In the genomic region with DNA sequence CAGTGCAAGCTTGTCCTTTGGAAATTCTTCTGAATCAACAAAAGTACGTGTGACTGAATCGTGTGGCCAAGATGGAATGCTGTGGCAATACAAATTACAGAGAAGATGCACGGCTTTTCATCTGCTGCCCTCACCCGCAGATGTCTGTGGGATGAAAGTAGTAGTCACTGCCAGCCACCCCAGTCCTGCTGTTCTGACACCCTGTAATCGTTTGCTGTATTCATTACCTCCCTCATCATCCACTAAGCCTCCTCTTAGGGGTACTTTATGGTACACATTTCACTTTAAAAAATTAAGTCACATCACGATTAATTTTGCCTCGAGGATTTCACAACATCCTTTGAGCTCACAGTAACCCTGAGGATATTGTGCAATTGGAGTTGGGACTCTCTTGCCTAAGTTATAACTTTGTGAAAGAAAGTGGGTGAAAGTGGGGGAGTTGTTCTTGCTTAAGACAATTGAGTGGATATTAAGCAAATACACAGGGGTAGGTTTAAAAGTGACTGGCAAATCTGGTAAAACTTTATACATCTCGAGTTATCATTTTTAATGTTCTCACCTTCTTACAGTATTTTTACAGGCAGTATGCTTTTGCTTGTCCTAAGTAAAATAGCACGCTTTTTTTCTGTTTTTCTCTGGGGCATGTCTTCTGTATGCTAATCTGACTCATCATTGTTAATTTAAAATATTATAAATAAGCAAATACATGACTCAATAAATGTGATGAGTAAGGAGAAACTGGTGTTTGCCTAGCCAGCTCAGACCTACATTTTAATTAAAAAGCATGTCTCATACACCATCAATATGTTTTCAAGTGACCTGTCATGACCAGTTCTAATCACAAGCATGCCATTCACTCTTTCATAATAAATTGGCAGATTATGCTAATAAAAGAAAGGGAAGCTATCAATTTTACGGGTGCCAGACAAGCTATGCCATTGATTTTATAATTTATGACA, we compare ENCODE assay signal across 2 cellular contexts.
TF ChIP-seq lines count a peak whose summit lies in the region.

No MANE protein-coding gene starts in this region.

TF ChIP-seq in GM23338, 12 proteins besides CTCF, POLR2A, EP300 and RAD21 (continued from another document and continues in another):
- TF ChIP-seq, protein P1, sequence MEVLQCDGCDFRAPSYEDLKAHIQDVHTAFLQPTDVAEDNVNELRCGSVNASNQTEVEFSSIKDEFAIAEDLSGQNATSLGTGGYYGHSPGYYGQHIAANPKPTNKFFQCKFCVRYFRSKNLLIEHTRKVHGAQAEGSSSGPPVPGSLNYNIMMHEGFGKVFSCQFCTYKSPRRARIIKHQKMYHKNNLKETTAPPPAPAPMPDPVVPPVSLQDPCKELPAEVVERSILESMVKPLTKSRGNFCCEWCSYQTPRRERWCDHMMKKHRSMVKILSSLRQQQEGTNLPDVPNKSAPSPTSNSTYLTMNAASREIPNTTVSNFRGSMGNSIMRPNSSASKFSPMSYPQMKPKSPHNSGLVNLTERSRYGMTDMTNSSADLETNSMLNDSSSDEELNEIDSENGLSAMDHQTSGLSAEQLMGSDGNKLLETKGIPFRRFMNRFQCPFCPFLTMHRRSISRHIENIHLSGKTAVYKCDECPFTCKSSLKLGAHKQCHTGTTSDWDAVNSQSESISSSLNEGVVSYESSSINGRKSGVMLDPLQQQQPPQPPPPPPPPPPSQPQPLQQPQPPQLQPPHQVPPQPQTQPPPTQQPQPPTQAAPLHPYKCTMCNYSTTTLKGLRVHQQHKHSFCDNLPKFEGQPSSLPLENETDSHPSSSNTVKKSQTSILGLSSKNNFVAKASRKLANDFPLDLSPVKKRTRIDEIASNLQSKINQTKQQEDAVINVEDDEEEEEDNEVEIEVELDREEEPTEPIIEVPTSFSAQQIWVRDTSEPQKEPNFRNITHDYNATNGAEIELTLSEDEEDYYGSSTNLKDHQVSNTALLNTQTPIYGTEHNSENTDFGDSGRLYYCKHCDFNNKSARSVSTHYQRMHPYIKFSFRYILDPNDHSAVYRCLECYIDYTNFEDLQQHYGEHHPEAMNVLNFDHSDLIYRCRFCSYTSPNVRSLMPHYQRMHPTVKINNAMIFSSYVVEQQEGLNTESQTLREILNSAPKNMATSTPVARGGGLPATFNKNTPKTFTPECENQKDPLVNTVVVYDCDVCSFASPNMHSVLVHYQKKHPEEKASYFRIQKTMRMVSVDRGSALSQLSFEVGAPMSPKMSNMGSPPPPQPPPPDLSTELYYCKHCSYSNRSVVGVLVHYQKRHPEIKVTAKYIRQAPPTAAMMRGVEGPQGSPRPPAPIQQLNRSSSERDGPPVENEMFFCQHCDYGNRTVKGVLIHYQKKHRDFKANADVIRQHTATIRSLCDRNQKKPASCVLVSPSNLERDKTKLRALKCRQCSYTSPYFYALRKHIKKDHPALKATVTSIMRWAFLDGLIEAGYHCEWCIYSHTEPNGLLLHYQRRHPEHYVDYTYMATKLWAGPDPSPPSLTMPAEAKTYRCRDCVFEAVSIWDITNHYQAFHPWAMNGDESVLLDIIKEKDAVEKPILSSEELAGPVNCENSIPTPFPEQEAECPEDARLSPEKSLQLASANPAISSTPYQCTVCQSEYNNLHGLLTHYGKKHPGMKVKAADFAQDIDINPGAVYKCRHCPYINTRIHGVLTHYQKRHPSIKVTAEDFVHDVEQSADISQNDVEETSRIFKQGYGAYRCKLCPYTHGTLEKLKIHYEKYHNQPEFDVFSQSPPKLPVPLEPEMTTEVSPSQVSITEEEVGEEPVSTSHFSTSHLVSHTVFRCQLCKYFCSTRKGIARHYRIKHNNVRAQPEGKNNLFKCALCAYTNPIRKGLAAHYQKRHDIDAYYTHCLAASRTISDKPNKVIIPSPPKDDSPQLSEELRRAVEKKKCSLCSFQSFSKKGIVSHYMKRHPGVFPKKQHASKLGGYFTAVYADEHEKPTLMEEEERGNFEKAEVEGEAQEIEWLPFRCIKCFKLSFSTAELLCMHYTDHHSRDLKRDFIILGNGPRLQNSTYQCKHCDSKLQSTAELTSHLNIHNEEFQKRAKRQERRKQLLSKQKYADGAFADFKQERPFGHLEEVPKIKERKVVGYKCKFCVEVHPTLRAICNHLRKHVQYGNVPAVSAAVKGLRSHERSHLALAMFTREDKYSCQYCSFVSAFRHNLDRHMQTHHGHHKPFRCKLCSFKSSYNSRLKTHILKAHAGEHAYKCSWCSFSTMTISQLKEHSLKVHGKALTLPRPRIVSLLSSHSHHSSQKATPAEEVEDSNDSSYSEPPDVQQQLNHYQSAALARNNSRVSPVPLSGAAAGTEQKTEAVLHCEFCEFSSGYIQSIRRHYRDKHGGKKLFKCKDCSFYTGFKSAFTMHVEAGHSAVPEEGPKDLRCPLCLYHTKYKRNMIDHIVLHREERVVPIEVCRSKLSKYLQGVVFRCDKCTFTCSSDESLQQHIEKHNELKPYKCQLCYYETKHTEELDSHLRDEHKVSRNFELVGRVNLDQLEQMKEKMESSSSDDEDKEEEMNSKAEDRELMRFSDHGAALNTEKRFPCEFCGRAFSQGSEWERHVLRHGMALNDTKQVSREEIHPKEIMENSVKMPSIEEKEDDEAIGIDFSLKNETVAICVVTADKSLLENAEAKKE (CRISPR knock-in tag; IDR thresholded peaks at IDR 0.05) = no peak
- TF ChIP-seq, protein P2, sequence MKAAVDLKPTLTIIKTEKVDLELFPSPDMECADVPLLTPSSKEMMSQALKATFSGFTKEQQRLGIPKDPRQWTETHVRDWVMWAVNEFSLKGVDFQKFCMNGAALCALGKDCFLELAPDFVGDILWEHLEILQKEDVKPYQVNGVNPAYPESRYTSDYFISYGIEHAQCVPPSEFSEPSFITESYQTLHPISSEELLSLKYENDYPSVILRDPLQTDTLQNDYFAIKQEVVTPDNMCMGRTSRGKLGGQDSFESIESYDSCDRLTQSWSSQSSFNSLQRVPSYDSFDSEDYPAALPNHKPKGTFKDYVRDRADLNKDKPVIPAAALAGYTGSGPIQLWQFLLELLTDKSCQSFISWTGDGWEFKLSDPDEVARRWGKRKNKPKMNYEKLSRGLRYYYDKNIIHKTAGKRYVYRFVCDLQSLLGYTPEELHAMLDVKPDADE (IDR thresholded peaks at IDR 0.05) = no peak
- TF ChIP-seq NANOG (IDR thresholded peaks at IDR 0.05; ENCODE audit: borderline replicate concordance) (no peak), EZH2phosphoT487 (IDR thresholded peaks at IDR 0.05; ENCODE audit: unreplicated experiment) (no peak), ZNF331 (CRISPR knock-in tag; IDR thresholded peaks at IDR 0.05; ENCODE audit: low read depth) (no peak), CREB1 (CRISPR knock-in tag; IDR thresholded peaks at IDR 0.05; ENCODE audit: low read depth) (no peak)

TF ChIP-seq in SK-N-SH, 30 proteins besides CTCF, POLR2A, EP300 and RAD21 (continued from another document):
- TF ChIP-seq, protein P3, sequence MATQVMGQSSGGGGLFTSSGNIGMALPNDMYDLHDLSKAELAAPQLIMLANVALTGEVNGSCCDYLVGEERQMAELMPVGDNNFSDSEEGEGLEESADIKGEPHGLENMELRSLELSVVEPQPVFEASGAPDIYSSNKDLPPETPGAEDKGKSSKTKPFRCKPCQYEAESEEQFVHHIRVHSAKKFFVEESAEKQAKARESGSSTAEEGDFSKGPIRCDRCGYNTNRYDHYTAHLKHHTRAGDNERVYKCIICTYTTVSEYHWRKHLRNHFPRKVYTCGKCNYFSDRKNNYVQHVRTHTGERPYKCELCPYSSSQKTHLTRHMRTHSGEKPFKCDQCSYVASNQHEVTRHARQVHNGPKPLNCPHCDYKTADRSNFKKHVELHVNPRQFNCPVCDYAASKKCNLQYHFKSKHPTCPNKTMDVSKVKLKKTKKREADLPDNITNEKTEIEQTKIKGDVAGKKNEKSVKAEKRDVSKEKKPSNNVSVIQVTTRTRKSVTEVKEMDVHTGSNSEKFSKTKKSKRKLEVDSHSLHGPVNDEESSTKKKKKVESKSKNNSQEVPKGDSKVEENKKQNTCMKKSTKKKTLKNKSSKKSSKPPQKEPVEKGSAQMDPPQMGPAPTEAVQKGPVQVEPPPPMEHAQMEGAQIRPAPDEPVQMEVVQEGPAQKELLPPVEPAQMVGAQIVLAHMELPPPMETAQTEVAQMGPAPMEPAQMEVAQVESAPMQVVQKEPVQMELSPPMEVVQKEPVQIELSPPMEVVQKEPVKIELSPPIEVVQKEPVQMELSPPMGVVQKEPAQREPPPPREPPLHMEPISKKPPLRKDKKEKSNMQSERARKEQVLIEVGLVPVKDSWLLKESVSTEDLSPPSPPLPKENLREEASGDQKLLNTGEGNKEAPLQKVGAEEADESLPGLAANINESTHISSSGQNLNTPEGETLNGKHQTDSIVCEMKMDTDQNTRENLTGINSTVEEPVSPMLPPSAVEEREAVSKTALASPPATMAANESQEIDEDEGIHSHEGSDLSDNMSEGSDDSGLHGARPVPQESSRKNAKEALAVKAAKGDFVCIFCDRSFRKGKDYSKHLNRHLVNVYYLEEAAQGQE (IDR thresholded peaks at IDR 0.05; ENCODE audit: low read depth, low read length) = no peak
- TF ChIP-seq JUND (IDR thresholded peaks at IDR 0.05) (peak; percentile 55), RXRA (IDR thresholded peaks at IDR 0.05; ENCODE audit: borderline replicate concordance, low read depth) (0 out of 2 replicates have a peak, but pooled peaks have one; percentile 20), NFIC (IDR thresholded peaks at IDR 0.05; ENCODE audit: borderline replicate concordance) (peak; percentile 49; the same call in 1 of the 2 replicates), SIN3A (IDR thresholded peaks at IDR 0.05; ENCODE audit: borderline replicate concordance, low read depth, low read length) (no peak), FOXM1 (IDR thresholded peaks at IDR 0.05; ENCODE audit: low read depth) (0 out of 2 replicates have a peak, but pooled peaks have one; percentile 23), NRF1 (IDR thresholded peaks at IDR 0.05; ENCODE audit: low read depth, low read length) (no peak), RFX5 (IDR thresholded peaks at IDR 0.05; ENCODE audit: low read length) (no peak), TEAD4 (IDR thresholded peaks at IDR 0.05; ENCODE audit: borderline replicate concordance, insufficient read depth) (0 out of 2 replicates have a peak, but pooled peaks have one; percentile 33), TCF12 (IDR thresholded peaks at IDR 0.05) (peak; percentile 50), YY1 (IDR thresholded peaks at IDR 0.05; ENCODE audit: low read depth) (no peak), GABPA (IDR thresholded peaks at IDR 0.05; ENCODE audit: low read depth) (no peak), POLR2AphosphoS5 (IDR thresholded peaks at IDR 0.05; ENCODE audit: low read depth, low read length) (peak; percentile 15; the same call in 1 of the 2 replicates), MXI1 (IDR thresholded peaks at IDR 0.05; ENCODE audit: low read depth, low read length) (no peak), FOSL2 (IDR thresholded peaks at IDR 0.05; ENCODE audit: borderline replicate concordance, low read depth) (peak; percentile 66), GATA2 (CRISPR knock-in tag; IDR thresholded peaks at IDR 0.05) (no peak), ELF1 (IDR thresholded peaks at IDR 0.05) (no peak)
- TF ChIP-seq, protein P4, sequence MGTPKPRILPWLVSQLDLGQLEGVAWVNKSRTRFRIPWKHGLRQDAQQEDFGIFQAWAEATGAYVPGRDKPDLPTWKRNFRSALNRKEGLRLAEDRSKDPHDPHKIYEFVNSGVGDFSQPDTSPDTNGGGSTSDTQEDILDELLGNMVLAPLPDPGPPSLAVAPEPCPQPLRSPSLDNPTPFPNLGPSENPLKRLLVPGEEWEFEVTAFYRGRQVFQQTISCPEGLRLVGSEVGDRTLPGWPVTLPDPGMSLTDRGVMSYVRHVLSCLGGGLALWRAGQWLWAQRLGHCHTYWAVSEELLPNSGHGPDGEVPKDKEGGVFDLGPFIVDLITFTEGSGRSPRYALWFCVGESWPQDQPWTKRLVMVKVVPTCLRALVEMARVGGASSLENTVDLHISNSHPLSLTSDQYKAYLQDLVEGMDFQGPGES (IDR thresholded peaks at IDR 0.05; ENCODE audit: low read depth, low read length) = no peak
- TF ChIP-seq, protein P5, sequence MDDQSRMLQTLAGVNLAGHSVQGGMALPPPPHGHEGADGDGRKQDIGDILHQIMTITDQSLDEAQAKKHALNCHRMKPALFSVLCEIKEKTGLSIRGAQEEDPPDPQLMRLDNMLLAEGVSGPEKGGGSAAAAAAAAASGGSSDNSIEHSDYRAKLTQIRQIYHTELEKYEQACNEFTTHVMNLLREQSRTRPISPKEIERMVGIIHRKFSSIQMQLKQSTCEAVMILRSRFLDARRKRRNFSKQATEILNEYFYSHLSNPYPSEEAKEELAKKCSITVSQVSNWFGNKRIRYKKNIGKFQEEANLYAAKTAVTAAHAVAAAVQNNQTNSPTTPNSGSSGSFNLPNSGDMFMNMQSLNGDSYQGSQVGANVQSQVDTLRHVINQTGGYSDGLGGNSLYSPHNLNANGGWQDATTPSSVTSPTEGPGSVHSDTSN (IDR thresholded peaks at IDR 0.05) = peak; percentile 77
- TF ChIP-seq, protein P6, sequence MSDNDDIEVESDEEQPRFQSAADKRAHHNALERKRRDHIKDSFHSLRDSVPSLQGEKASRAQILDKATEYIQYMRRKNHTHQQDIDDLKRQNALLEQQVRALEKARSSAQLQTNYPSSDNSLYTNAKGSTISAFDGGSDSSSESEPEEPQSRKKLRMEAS (IDR thresholded peaks at IDR 0.05; ENCODE audit: low read depth) = no peak
TF ChIP-seq in SK-N-SH: peak in this region for 9.
